1 cellular context compared by ENCODE assay signal in genomic region chr14:37185670-37186069, GRCh38.
TF ChIP-seq lines count a peak whose summit lies in the region.

No MANE protein-coding gene starts in this region.

TF ChIP-seq in HepG2, 621 proteins besides CTCF, POLR2A, EP300 and RAD21 (continued from another document):
- no peak for TF ChIP-seq AGO1 (IDR thresholded peaks at IDR 0.05; ENCODE audit: low read depth, low read length, poor library complexity, severe bottlenecking)
- TF ChIP-seq THYN1 (CRISPR knock-in tag; IDR thresholded peaks at IDR 0.05; ENCODE audit: borderline replicate concordance, low read depth) = no peak
- TF ChIP-seq ZNF691 (CRISPR knock-in tag; IDR thresholded peaks at IDR 0.05; ENCODE audit: borderline replicate concordance, low read depth) = no peak
